Comparison of ENCODE assay signal across 4 cellular contexts in genomic region chr2:909764-910379, GRCh38. TPM values are rescaled to one million over a fixed set of nuclear protein-coding genes. Genes with fewer than 3 reads are reported as not detected.
"Had no signal": no experiment of that assay in that cellular context is flagged by ENCODE, and none has a peak within 500 bp of the region (broad histone marks: within the 10 kb centered on the region; RNA-seq: fewer than 3 reads in every experiment).

No MANE protein-coding gene starts in this region.

RNA-seq across cellular contexts. Expression of gene SNTG2, which starts 40.8 kb away (rescaled TPM):
- total RNA-seq: activated T-helper 2 cell treated with anti-CD3 and anti-CD28 coated beads, Interferon-gamma antibody, Interleukin-2, Interleukin-4, amounts not matched to agents 10 μg/mL and 5 μg/mL and 100 μg/mL, durations not matched to agents 14 hours and 24 hours and 36 hours; mammary epithelial cell; pulmonary artery endothelial cell had no signal
- polyA plus RNA-seq: keratinocyte, mammary epithelial cell had no signal
